ENCODE assay signal across 11 cellular contexts in genomic region chr3:111903067-111903511, GRCh38. TPM values are rescaled to one million over a fixed set of nuclear protein-coding genes. Genes with fewer than 3 reads are reported as not detected.
A peak's percentile ranks its signal among the peaks of the same experiment; 100 is the strongest.
DNase-seq lines count a peak whose midpoint lies in the region; ATAC-seq, FAIRE-seq and TF ChIP-seq lines count a peak whose summit lies in the region.
"Had no signal": no experiment of that assay in that cellular context is flagged by ENCODE, and none has a peak within 500 bp of the region (broad histone marks: within the 10 kb centered on the region; RNA-seq: fewer than 3 reads in every experiment).

No MANE protein-coding gene starts in this region.

- no peak overlapping the region for H3K4me2 ChIP-seq in neural progenitor cell

- H3K27ac ChIP-seq in neural progenitor cell = no peak overlapping the region

- no peaks in the 10 kb centered on the region for H3K79me2 ChIP-seq in neural progenitor cell (ENCODE audit: low read depth)

- no peaks in the 10 kb centered on the region for H4K20me1 ChIP-seq in neural progenitor cell (ENCODE audit: low read depth)

- H3K36me3 ChIP-seq in neural progenitor cell = no peaks in the 10 kb centered on the region
- H3K36me3 ChIP-seq: esophagus squamous epithelium had no signal

- H3K4me3 ChIP-seq in choroid plexus epithelial cell (ENCODE audit: low read depth, low read length) (no peak overlapping the region), neural progenitor cell (no peak overlapping the region)
- H3K4me3 ChIP-seq: esophagus squamous epithelium had no signal

- no peaks in the 10 kb centered on the region for H3K4me1 ChIP-seq in neural progenitor cell

- H3K27me3 ChIP-seq in neural progenitor cell = no peaks in the 10 kb centered on the region
- H3K27me3 ChIP-seq: esophagus squamous epithelium had no signal

- FAIRE-seq in GM19239 (lab: Jason Lieb, UNC) = no peak

- TF ChIP-seq CTCF in choroid plexus epithelial cell (conservative IDR thresholded peaks at IDR 0.05; ENCODE audit: low read depth, low read length) (no peak), neural progenitor cell (IDR thresholded peaks at IDR 0.05) (no peak)

- H3K36me3 Mint-ChIP-seq in neural progenitor cell = peaks cover 42% of the 10 kb centered on the region
- H3K36me3 Mint-ChIP-seq: activated naive CD4-positive, alpha-beta T cell treated with anti-CD3 and anti-CD28 coated beads, Interleukin-2, amount 50 U/mL, for 24 hours had no signal

- peaks cover 12% of the 10 kb centered on the region for H3K4me1 Mint-ChIP-seq in neural progenitor cell
- H3K4me1 Mint-ChIP-seq: activated naive CD4-positive, alpha-beta T cell treated with anti-CD3 and anti-CD28 coated beads, Interleukin-2, amount 50 U/mL, for 24 hours had no signal

- H3F3A ChIP-seq in neural progenitor cell (ENCODE audit: low read depth) = no peaks in the 10 kb centered on the region

- no peak overlapping the region for H3K9ac ChIP-seq in neural progenitor cell

- H3K27ac Mint-ChIP-seq in neural progenitor cell = peak overlapping the region; percentile 8
- H3K27ac Mint-ChIP-seq: activated naive CD4-positive, alpha-beta T cell treated with anti-CD3 and anti-CD28 coated beads, Interleukin-2, amount 50 U/mL, for 24 hours had no signal

- H3K4me3 Mint-ChIP-seq in neural progenitor cell = no peak overlapping the region
- H3K4me3 Mint-ChIP-seq: activated naive CD4-positive, alpha-beta T cell treated with anti-CD3 and anti-CD28 coated beads, Interleukin-2, amount 50 U/mL, for 24 hours had no signal

- ATAC-seq in GM18870 (IDR thresholded peaks at IDR 0.05; ENCODE audit: unreplicated experiment) = no peak

- H3K9me3 Mint-ChIP-seq in neural progenitor cell = peaks cover 22% of the 10 kb centered on the region
- H3K9me3 Mint-ChIP-seq: activated naive CD4-positive, alpha-beta T cell treated with anti-CD3 and anti-CD28 coated beads, Interleukin-2, amount 50 U/mL, for 24 hours had no signal

- DNase-seq in NCI-H146 (lab: John Stamatoyannopoulos, UW) (peak; percentile 35), NCI-H146 treated with DMSO at 0.1 percent for 48 hours (lab: John Stamatoyannopoulos, UW; ENCODE audit: unreplicated experiment) (no peak), M059J (ENCODE audit: low read depth) (peak; percentile 98), choroid plexus epithelial cell (ENCODE audit: low read depth) (peak; percentile 88), neural progenitor cell (ENCODE audit: low spot score) (peak; percentile 30), GM19239 (ENCODE audit: insufficient read length, low spot score) (no peak), SHP77 (lab: John Stamatoyannopoulos, UW) (no peak)
- DNase-seq: esophagus squamous epithelium; stimulated activated CD4-positive, alpha-beta T cell treated with anti-CD3 and anti-CD28 coated beads, Interleukin-2, amount 100 ng/mL, for 48 hours had no signal

- no peak overlapping the region for H2AFZ ChIP-seq in neural progenitor cell (replicated peaks)

- H3K27me3 Mint-ChIP-seq in neural progenitor cell (ENCODE audit: insufficient read depth, low read depth) = peaks cover 2% of the 10 kb centered on the region
- H3K27me3 Mint-ChIP-seq: activated naive CD4-positive, alpha-beta T cell treated with anti-CD3 and anti-CD28 coated beads, Interleukin-2, amount 50 U/mL, for 24 hours had no signal

- no peaks in the 10 kb centered on the region for H3K9me3 ChIP-seq in neural progenitor cell (ENCODE audit: low read depth)
- H3K9me3 ChIP-seq: esophagus squamous epithelium had no signal

RNA-seq across cellular contexts. Expression of gene PHLDB2, which starts 44.0 kb away (rescaled TPM):
- total RNA-seq in M059J (2014; rRNA removed; shearing (Covaris generic)) = 63.7 and 89.3 TPM in 2 replicates
- 12.8 and 15.9 TPM in 2 replicates for total RNA-seq in neural progenitor cell (ENCODE audit: low replicate concordance)

Comparison
In these comparisons a context has a peak if more than half of its experiments do, and no peak if none do; other contexts are left out.
1. DNase-seq: peak in NCI-H146 (single experiment), M059J (single experiment), choroid plexus epithelial cell (single experiment) and neural progenitor cell (single experiment); none in NCI-H146 treated with DMSO at 0.1 percent for 48 hours (single experiment), GM19239 (single experiment) and SHP77 (0 of 2).